In the genomic region with DNA sequence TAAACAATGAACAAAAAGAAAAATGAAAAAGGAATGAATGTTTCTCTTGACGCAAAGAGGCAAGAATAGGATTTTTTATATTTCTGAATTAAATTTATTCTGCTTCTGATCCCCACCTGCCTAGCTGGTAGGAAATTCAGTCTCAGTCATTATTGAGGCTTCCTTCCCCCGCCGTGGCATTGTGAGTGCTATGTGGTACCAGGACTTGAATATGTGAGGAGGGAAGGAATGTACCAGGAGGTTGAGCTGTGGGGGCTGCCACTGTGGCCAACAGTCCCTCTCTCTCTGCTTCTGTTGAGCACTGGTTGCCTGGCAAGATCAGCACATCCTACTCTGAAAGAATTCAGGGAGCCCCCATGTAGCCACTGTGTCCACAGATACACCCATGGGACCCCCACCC, we compare ENCODE assay signal across 1 cellular context.
TF ChIP-seq lines count a peak whose summit lies in the region.

No MANE protein-coding gene starts in this region.

TF ChIP-seq in H1, 55 proteins besides CTCF, POLR2A, EP300 and RAD21:
- TF ChIP-seq, protein P1, sequence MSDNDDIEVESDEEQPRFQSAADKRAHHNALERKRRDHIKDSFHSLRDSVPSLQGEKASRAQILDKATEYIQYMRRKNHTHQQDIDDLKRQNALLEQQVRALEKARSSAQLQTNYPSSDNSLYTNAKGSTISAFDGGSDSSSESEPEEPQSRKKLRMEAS (IDR thresholded peaks at IDR 0.05) = no peak
- no peak for TF ChIP-seq POLR2AphosphoS5 (IDR thresholded peaks at IDR 0.05; ENCODE audit: low read depth, low read length)
- no peak for TF ChIP-seq KDM5A (IDR thresholded peaks at IDR 0.05; ENCODE audit: low read length)
- no peak for TF ChIP-seq ASH2L (IDR thresholded peaks at IDR 0.05; ENCODE audit: low read length)
- no peak for TF ChIP-seq CHD1 (IDR thresholded peaks at IDR 0.05; ENCODE audit: low read depth, low read length)
- no peak for TF ChIP-seq SIX5 (IDR thresholded peaks at IDR 0.05; ENCODE audit: low read depth, low read length)
- no peak for TF ChIP-seq RXRA (IDR thresholded peaks at IDR 0.05; ENCODE audit: insufficient read depth, low read depth, low read length)
- no peak for TF ChIP-seq RFX5 (IDR thresholded peaks at IDR 0.05; ENCODE audit: borderline replicate concordance, low read depth, low read length)
- no peak for TF ChIP-seq TCF12 (IDR thresholded peaks at IDR 0.05; ENCODE audit: low read depth, low read length)
- no peak for TF ChIP-seq TAF1 (IDR thresholded peaks at IDR 0.05; ENCODE audit: low read depth, low read length)
- no peak for TF ChIP-seq SUZ12 (IDR thresholded peaks at IDR 0.05; ENCODE audit: low read length)
- TF ChIP-seq, protein P2, sequence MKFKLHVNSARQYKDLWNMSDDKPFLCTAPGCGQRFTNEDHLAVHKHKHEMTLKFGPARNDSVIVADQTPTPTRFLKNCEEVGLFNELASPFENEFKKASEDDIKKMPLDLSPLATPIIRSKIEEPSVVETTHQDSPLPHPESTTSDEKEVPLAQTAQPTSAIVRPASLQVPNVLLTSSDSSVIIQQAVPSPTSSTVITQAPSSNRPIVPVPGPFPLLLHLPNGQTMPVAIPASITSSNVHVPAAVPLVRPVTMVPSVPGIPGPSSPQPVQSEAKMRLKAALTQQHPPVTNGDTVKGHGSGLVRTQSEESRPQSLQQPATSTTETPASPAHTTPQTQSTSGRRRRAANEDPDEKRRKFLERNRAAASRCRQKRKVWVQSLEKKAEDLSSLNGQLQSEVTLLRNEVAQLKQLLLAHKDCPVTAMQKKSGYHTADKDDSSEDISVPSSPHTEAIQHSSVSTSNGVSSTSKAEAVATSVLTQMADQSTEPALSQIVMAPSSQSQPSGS (IDR thresholded peaks at IDR 0.05; ENCODE audit: low read length) = no peak
- TF ChIP-seq CBX5 (IDR thresholded peaks at IDR 0.05; ENCODE audit: low read depth, low read length) = no peak
- TF ChIP-seq NANOG (IDR thresholded peaks at IDR 0.05; ENCODE audit: insufficient read depth, low read depth, low read length, poor library complexity, severe bottlenecking) = no peak
- TF ChIP-seq RNF2 (IDR thresholded peaks at IDR 0.05; ENCODE audit: borderline replicate concordance, low read depth, low read length, missing control alignments, poor library complexity, severe bottlenecking) = no peak
- TF ChIP-seq YY1 (IDR thresholded peaks at IDR 0.05; ENCODE audit: low read depth, low read length) = no peak
- no peak for TF ChIP-seq SIN3A (conservative IDR thresholded peaks at IDR 0.05 in 1 of 2, IDR thresholded peaks at IDR 0.05 in 1 of 2; ENCODE audit: low read depth in 1 of 2, low read length in 2 of 2)
- no peak for TF ChIP-seq TEAD4 (IDR thresholded peaks at IDR 0.05; ENCODE audit: low read depth, low read length)
- no peak for TF ChIP-seq EGR1 (IDR thresholded peaks at IDR 0.05; ENCODE audit: borderline replicate concordance, low read depth, low read length)
